In the genomic region with DNA sequence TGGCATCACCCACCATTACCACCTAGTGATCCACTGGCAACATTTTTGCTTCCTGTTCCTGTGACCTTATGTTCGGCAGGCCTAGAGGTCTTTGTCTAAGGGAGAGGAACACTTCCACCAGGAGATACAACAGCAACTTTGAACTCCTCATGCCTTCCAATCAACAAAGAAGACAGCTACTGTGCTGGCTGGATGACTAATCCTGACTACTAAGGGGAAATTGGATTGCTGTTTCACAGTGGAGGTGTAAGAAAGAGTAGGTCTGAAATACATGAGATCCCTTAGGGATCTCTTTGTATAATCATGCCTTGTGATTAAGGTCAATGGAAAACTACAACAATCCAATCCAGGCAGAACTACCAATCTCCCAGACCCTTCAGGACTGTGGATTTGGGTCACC, we compare ENCODE assay signal across 20 cellular contexts.
"Had no signal": no experiment of that assay in that cellular context is flagged by ENCODE, and none has a peak within 500 bp of the region (broad histone marks: within the 10 kb centered on the region; RNA-seq: fewer than 3 reads in every experiment).

No MANE protein-coding gene starts in this region.

- H3K4me1 ChIP-seq: breast epithelium, esophagus muscularis mucosa, prostate gland, stomach had no signal

- H3K4me3 ChIP-seq: breast epithelium, esophagus muscularis mucosa, lung, prostate gland, stomach had no signal

- DNase-seq: activated CD4-positive, alpha-beta T cell treated with anti-CD3 and anti-CD28 coated beads, Interleukin-2, amount 10 ng/mL, durations not matched to agents 24 days and 14 days; activated CD8-positive, alpha-beta T cell treated with anti-CD3 and anti-CD28 coated beads for 36 hours; activated naive CD4-positive, alpha-beta T cell treated with anti-CD3 and anti-CD28 coated beads, Interleukin-2, amount 10 ng/mL, durations not matched to agents 7 days and 5 days; activated T-cell treated with anti-CD3 and anti-CD28 coated beads, Interleukin-2, amount 50 U/mL, for 24 hours; cerebellar nuclear complex; effector CD8-positive, alpha-beta T cell; hippocampal formation; islet precursor cell; right cardiac atrium; small intestine; stimulated activated CD4-positive, alpha-beta T cell treated with anti-CD3 and anti-CD28 coated beads, Interleukin-15, amount 100 ng/mL, for 24 hours; stimulated activated CD4-positive, alpha-beta T cell treated with anti-CD3 and anti-CD28 coated beads, Interleukin-4, amount 100 ng/mL, for 1 hour; stomach; T-helper 1 cell; T1000; trophoblast cell had no signal

- H3K27ac ChIP-seq: breast epithelium, esophagus muscularis mucosa, prostate gland, stomach had no signal

- ATAC-seq: activated CD8-positive, alpha-beta T cell treated with anti-CD3 and anti-CD28 coated beads for 36 hours; right cardiac atrium had no signal

- H3K27me3 ChIP-seq: breast epithelium, esophagus muscularis mucosa, stomach had no signal

- H3K9me3 ChIP-seq: breast epithelium, esophagus muscularis mucosa, prostate gland, stomach had no signal
